8 cellular contexts compared by ENCODE assay signal in the genomic region with DNA sequence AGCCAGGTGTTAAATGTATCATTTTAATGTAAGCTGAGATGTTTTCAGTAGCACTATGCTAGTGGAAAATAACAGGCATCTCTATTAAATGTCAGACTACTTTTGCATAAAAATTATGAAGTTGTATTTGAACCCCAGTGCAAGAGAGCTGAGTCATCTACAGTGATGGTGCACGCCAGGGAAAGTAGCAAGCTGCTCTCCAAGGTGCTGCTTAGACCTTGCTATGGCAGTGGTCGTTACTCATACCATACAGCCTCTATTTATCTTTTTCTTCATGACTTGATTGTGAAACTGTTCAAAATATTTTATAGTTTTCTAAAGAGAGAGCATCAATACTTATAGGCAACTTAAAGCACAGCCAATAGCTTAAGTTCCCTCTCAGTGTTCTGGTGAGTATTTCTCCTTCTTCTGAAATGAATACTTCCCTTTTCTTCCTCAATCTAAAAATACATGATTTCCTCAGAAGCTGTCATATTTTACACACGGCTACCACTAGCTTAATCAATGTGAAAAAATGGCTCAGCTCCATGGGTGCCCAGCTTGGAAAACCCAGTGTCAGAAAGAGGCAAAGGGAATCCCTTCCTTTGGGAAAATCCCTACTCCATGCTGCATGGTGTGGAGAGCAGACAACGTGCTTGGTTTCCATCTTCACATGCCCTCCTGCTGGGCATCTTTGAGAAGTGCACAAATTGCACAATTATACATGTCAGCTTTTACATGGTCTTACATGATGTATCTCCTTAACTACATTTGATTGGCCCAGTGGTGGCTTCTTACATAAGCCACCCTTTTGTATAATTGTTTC.
DNase-seq lines count a peak whose midpoint lies in the region; ATAC-seq, FAIRE-seq and TF ChIP-seq lines count a peak whose summit lies in the region.

No MANE protein-coding gene starts in this region.

- H3K4me1 ChIP-seq in HepG2 (ENCODE audit: insufficient read depth, low read length) (no peaks in the 10 kb centered on the region), right lobe of liver (no peaks in the 10 kb centered on the region), SJCRH30 (no peaks in the 10 kb centered on the region), suprapubic skin (no peaks in the 10 kb centered on the region)

- H3K9me3 Mint-ChIP-seq in activated T-helper 1 cell treated with anti-CD3 and anti-CD28 coated beads, Interleukin-12 subunit alpha, Interleukin-12 subunit beta, Interleukin-2, Interleukin-4 antibody, amounts not matched to agents 30 ng/mL and 10 ng/mL and 1 ng/mL, durations not matched to agents 14 hours and 24 hours and 36 hours = no peaks in the 10 kb centered on the region

- no peak overlapping the region for H3K4me3 Mint-ChIP-seq in activated T-helper 1 cell treated with anti-CD3 and anti-CD28 coated beads, Interleukin-12 subunit alpha, Interleukin-12 subunit beta, Interleukin-2, Interleukin-4 antibody, amounts not matched to agents 30 ng/mL and 10 ng/mL and 1 ng/mL, durations not matched to agents 14 hours and 24 hours and 36 hours

- TF ChIP-seq POLR2A in HepG2 (IDR thresholded peaks at IDR 0.05; ENCODE audit: insufficient read depth in 1 of 2, low read depth in 2 of 2, low read length in 2 of 2) (no peak), right lobe of liver (IDR thresholded peaks at IDR 0.05) (no peak), suprapubic skin (IDR thresholded peaks at IDR 0.05) (no peak)

- H3K79me2 ChIP-seq in HepG2 (ENCODE audit: insufficient read depth, low read length) = no peaks in the 10 kb centered on the region

- TF ChIP-seq EP300 in HepG2 (IDR thresholded peaks at IDR 0.05; ENCODE audit: low read depth in 2 of 2, low read length in 2 of 2) (no peak), HepG2 (CRISPR knock-in tag; IDR thresholded peaks at IDR 0.05; ENCODE audit: borderline replicate concordance) (no peak), suprapubic skin (IDR thresholded peaks at IDR 0.05) (no peak)

- H3K4me2 ChIP-seq in HepG2 (ENCODE audit: low read depth, low read length) = no peak overlapping the region

- BruUV-seq in HepG2 (replicated peaks; lab: Mats Ljungman, UMichigan) = no TSS peak

- CTCF ChIA-PET in HepG2 (lab: Yijun Ruan, JAX; ENCODE audit: low intra/inter-chr PET ratio, low total read pairs) = no interaction called here

- in situ Hi-C loops in HepG2 (cut with HindIII; ENCODE audit: extremely low pct_ligation_motif_present, low pct_unique_long_range_greater_than_20kb) = no loop called here

- H3K27me3 Mint-ChIP-seq in activated T-helper 1 cell treated with anti-CD3 and anti-CD28 coated beads, Interleukin-12 subunit alpha, Interleukin-12 subunit beta, Interleukin-2, Interleukin-4 antibody, amounts not matched to agents 30 ng/mL and 10 ng/mL and 1 ng/mL, durations not matched to agents 14 hours and 24 hours and 36 hours (ENCODE audit: insufficient read depth) = peaks cover 4% of the 10 kb centered on the region

- TF ChIP-seq RAD21 in HepG2 (CRISPR knock-in tag; IDR thresholded peaks at IDR 0.05) = no peak

- TF ChIP-seq CTCF in HepG2 (CRISPR knock-in tag; IDR thresholded peaks at IDR 0.05) (no peak), right lobe of liver (IDR thresholded peaks at IDR 0.05) (no peak), suprapubic skin (IDR thresholded peaks at IDR 0.05) (no peak)

- no peaks in the 10 kb centered on the region for H4K20me1 ChIP-seq in HepG2 (ENCODE audit: insufficient read depth, low read length)

- H3K36me3 Mint-ChIP-seq in activated T-helper 1 cell treated with anti-CD3 and anti-CD28 coated beads, Interleukin-12 subunit alpha, Interleukin-12 subunit beta, Interleukin-2, Interleukin-4 antibody, amounts not matched to agents 30 ng/mL and 10 ng/mL and 1 ng/mL, durations not matched to agents 14 hours and 24 hours and 36 hours (ENCODE audit: low read depth) = no peaks in the 10 kb centered on the region

- H3K27me3 ChIP-seq in HepG2 (ENCODE audit: control insufficient read depth in 1 of 2, insufficient read depth in 2 of 2, low read length in 2 of 2) (no peaks in the 10 kb centered on the region), right lobe of liver (no peaks in the 10 kb centered on the region), SJCRH30 (no peaks in the 10 kb centered on the region), suprapubic skin (no peaks in the 10 kb centered on the region)

- no peak overlapping the region for H3K9ac ChIP-seq in HepG2 (ENCODE audit: insufficient read depth, low read depth, low read length)

- H3K4me1 Mint-ChIP-seq in activated T-helper 1 cell treated with anti-CD3 and anti-CD28 coated beads, Interleukin-12 subunit alpha, Interleukin-12 subunit beta, Interleukin-2, Interleukin-4 antibody, amounts not matched to agents 30 ng/mL and 10 ng/mL and 1 ng/mL, durations not matched to agents 14 hours and 24 hours and 36 hours (ENCODE audit: low read depth) = no peaks in the 10 kb centered on the region

- POLR2A ChIA-PET in HepG2 (lab: Yijun Ruan, JAX) = no interaction called here

- no peaks in the 10 kb centered on the region for H3K36me3 ChIP-seq in HepG2 (replicated peaks in 1 of 2; ENCODE audit: control insufficient read depth in 1 of 2, insufficient read depth in 2 of 2, low read length in 2 of 2)
- H3K36me3 ChIP-seq in right lobe of liver = no peaks in the 10 kb centered on the region
- no peaks in the 10 kb centered on the region for H3K36me3 ChIP-seq in SJCRH30
- no peaks in the 10 kb centered on the region for H3K36me3 ChIP-seq in suprapubic skin

- H3K27ac Mint-ChIP-seq in activated T-helper 1 cell treated with anti-CD3 and anti-CD28 coated beads, Interleukin-12 subunit alpha, Interleukin-12 subunit beta, Interleukin-2, Interleukin-4 antibody, amounts not matched to agents 30 ng/mL and 10 ng/mL and 1 ng/mL, durations not matched to agents 14 hours and 24 hours and 36 hours = no peak overlapping the region

- no peak overlapping the region for H3K4me3 ChIP-seq in HepG2 (replicated peaks in 1 of 3; ENCODE audit: insufficient read depth in 1 of 3, low read depth in 2 of 3, low read length in 3 of 3)
- no peak overlapping the region for H3K4me3 ChIP-seq in right lobe of liver
- H3K4me3 ChIP-seq in SJCRH30 = no peak overlapping the region
- no peak overlapping the region for H3K4me3 ChIP-seq in suprapubic skin

- ATAC-seq in HepG2 (peak; percentile 54; the same call in 2 of the 3 replicates), right lobe of liver (no peak), HG03064 (IDR thresholded peaks at IDR 0.05; ENCODE audit: low read depth, unreplicated experiment) (peak; percentile 8)

- H2AFZ ChIP-seq in HepG2 (ENCODE audit: low read length) = no peak overlapping the region

- intact Hi-C loops in HepG2 (cut with micrococcal nuclease; ENCODE audit: unreplicated experiment) (no loop called here), right lobe of liver (cut with DNase I) (no loop called here)
- intact Hi-C loops in activated T-helper 1 cell treated with anti-CD3 and anti-CD28 coated beads, Interleukin-12 subunit alpha, Interleukin-12 subunit beta, Interleukin-2, Interleukin-4 antibody, amounts not matched to agents 30 ng/mL and 10 ng/mL and 1 ng/mL, durations not matched to agents 14 hours and 24 hours and 36 hours (cut with micrococcal nuclease) = no loop called here

- no peak for FAIRE-seq in HepG2 (lab: Jason Lieb, UNC)
- no peak for FAIRE-seq in HTR-8/SVneo (lab: Jason Lieb, UNC)

- H3K9me3 ChIP-seq in HepG2 (ENCODE audit: low read length) (no peaks in the 10 kb centered on the region), right lobe of liver (no peaks in the 10 kb centered on the region), SJCRH30 (replicated peaks) (no peaks in the 10 kb centered on the region), suprapubic skin (no peaks in the 10 kb centered on the region)

- H3K27ac ChIP-seq in HepG2 (ENCODE audit: extremely low read length, insufficient read depth, low read length) = no peak overlapping the region
- H3K27ac ChIP-seq in right lobe of liver = no peak overlapping the region
- H3K27ac ChIP-seq in SJCRH30 = no peak overlapping the region
- no peak overlapping the region for H3K27ac ChIP-seq in suprapubic skin

- 2% methylated on average over 4 of the region's 4 CpGs for WGBS in HepG2 (ENCODE audit: low lambda C conversion rate)
- WGBS in right lobe of liver (ENCODE audit: insufficient coverage, low coverage, low lambda C conversion rate, missing lambda C conversion rate) = 52% methylated on average over 3 of the region's 4 CpGs
- WGBS in suprapubic skin = 70% methylated on average over 4 of the region's 4 CpGs

- DNase-seq in HepG2 (ENCODE audit: low spot score) (no peak), right lobe of liver (no peak), SJCRH30 (peak; percentile 6 to 19), HTR-8/SVneo (ENCODE audit: insufficient read length, low spot score) (no peak), suprapubic skin (ENCODE audit: low spot score in 2 of 2) (no peak)
- no peak for DNase-seq in activated T-helper 1 cell treated with anti-CD3 and anti-CD28 coated beads, Interleukin-12 subunit alpha, Interleukin-12 subunit beta, Interleukin-2, Interleukin-4 antibody, amounts not matched to agents 30 ng/mL and 10 ng/mL and 1 ng/mL, durations not matched to agents 14 hours and 24 hours and 36 hours (ENCODE audit: low spot score)
- no peak for DNase-seq in stimulated activated CD4-positive, alpha-beta T cell treated with anti-CD3 and anti-CD28 coated beads, Interleukin-12 subunit alpha, Interleukin-12 subunit beta, amount 100 ng/mL, for 4 hours

TF ChIP-seq in HepG2, 621 proteins besides CTCF, POLR2A, EP300 and RAD21 (continues in another document):
- TF ChIP-seq ZNF570 (CRISPR knock-in tag; IDR thresholded peaks at IDR 0.05; ENCODE audit: borderline replicate concordance) (no peak), FOSL2 (CRISPR knock-in tag; IDR thresholded peaks at IDR 0.05) (no peak), STAG1 (CRISPR knock-in tag; IDR thresholded peaks at IDR 0.05) (no peak)

Comparison
In these comparisons a context has a peak if more than half of its experiments do, and no peak if none do; other contexts are left out.
1. ATAC-seq: peak in HepG2 (single experiment) and HG03064 (single experiment); none in right lobe of liver (0 of 4).
2. DNase-seq: peak in SJCRH30 (2 of 2); none in HepG2 (single experiment), right lobe of liver (0 of 3), activated T-helper 1 cell treated with anti-CD3 and anti-CD28 coated beads, Interleukin-12 subunit alpha, Interleukin-12 subunit beta, Interleukin-2, Interleukin-4 antibody, amounts not matched to agents 30 ng/mL and 10 ng/mL and 1 ng/mL, durations not matched to agents 14 hours and 24 hours and 36 hours (single experiment), HTR-8/SVneo (single experiment), suprapubic skin (0 of 2) and stimulated activated CD4-positive, alpha-beta T cell treated with anti-CD3 and anti-CD28 coated beads, Interleukin-12 subunit alpha, Interleukin-12 subunit beta, amount 100 ng/mL, for 4 hours (single experiment).